Comparison of ENCODE assay signal across 9 cellular contexts in the genomic region with DNA sequence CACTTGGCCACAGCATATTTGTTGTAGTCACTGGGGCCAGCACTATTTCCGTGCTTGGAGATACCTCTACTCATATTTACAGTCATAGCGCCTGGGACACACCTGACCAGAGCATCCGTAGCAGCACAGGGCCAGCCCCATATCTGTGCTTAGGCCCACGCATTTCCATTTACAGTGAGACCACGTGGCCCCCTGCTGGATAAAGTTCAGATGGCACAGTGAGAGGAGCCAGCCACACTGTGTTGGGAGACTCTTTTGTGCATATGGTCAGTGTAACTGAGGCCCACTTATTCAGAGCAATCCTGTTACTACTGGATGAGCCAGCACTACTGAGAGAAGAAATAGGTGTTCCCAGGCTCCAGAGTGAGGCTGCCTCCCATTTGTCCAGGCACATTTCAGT.
DNase-seq lines count a peak whose midpoint lies in the region; ATAC-seq and TF ChIP-seq lines count a peak whose summit lies in the region.
"Had no signal": no experiment of that assay in that cellular context is flagged by ENCODE, and none has a peak within 500 bp of the region (broad histone marks: within the 10 kb centered on the region; RNA-seq: fewer than 3 reads in every experiment).

No MANE protein-coding gene starts in this region.

- intact Hi-C loops in right cardiac atrium (cut with DNase I), result loop anchor here in 3 of 4 donors (2.0 to 5.0 kb wide), 2 partner anchors 104 kb away; no protein-coding TSS in a partner anchor

- H3K27ac ChIP-seq in HEK293 (ENCODE audit: extremely low read depth, low read depth, low read length) (no peak overlapping the region), right cardiac atrium (ENCODE audit: low read length) (no peak overlapping the region)
- no peak overlapping the region for H3K27ac ChIP-seq in CD8-positive, alpha-beta memory T cell (ENCODE audit: low read depth, low read length)

- 40% methylated on average over 5 of the region's 5 CpGs for WGBS in right cardiac atrium

- no peak overlapping the region for H3K27ac Mint-ChIP-seq in CD8-positive, alpha-beta memory T cell
- H3K27ac Mint-ChIP-seq: natural killer cell had no signal

- H3K9me3 ChIP-seq in HEK293 (ENCODE audit: control insufficient read depth, insufficient read depth, low read depth, low read length) (no peaks in the 10 kb centered on the region), right cardiac atrium (ENCODE audit: control insufficient read depth, low read length) (no peaks in the 10 kb centered on the region)
- H3K9me3 ChIP-seq in CD8-positive, alpha-beta memory T cell (ENCODE audit: low read length), result no peaks in the 10 kb centered on the region

- POLR2A ChIA-PET in HEK293 (lab: Yijun Ruan, JAX), result no interaction called here
- POLR2A ChIA-PET in CD8-positive, alpha-beta memory T cell (lab: Charles Lee), result no interaction called here

- H3K4me1 Mint-ChIP-seq in CD8-positive, alpha-beta memory T cell, result no peaks in the 10 kb centered on the region
- H3K4me1 Mint-ChIP-seq: natural killer cell had no signal

- DNase-seq in AG08395 (ENCODE audit: low spot score) (peak; percentile 57), right cardiac atrium (peak in 2 of 3 donors; percentile 19 to 65)
- peak; percentile 4 for DNase-seq in activated CD8-positive, alpha-beta memory T cell treated with anti-CD3 and anti-CD28 coated beads, Interleukin-2, amount 50 U/mL, for 24 hours (ENCODE audit: extremely low read depth)
- DNase-seq in stimulated activated CD4-positive, alpha-beta T cell treated with anti-CD3 and anti-CD28 coated beads, Interleukin-1b, Interleukin-23, amount 100 ng/mL, for 48 hours, result peak; percentile 37
- no peak for DNase-seq in CD8-positive, alpha-beta memory T cell
- DNase-seq: natural killer cell had no signal

- TF ChIP-seq CTCF in GM12873 (IDR thresholded peaks at IDR 0.05; ENCODE audit: insufficient read depth, low read depth, low read length, missing control alignments), result peak; percentile 78
- TF ChIP-seq CTCF in HEK293 (tag by site-specific recombination; IDR thresholded peaks at IDR 0.05), result peak; percentile 57; the same call in 1 of the 2 replicates
- TF ChIP-seq CTCF in LNCAP (IDR thresholded peaks at IDR 0.05), result peak; percentile 65

- no peaks in the 10 kb centered on the region for H3K4me1 ChIP-seq in HEK293 (ENCODE audit: control insufficient read depth, insufficient read depth, low read length)
- no peaks in the 10 kb centered on the region for H3K4me1 ChIP-seq in right cardiac atrium (ENCODE audit: control insufficient read depth, insufficient read depth, low read length)
- no peaks in the 10 kb centered on the region for H3K4me1 ChIP-seq in CD8-positive, alpha-beta memory T cell (ENCODE audit: insufficient read depth, low read length)

- H3K4me3 Mint-ChIP-seq in CD8-positive, alpha-beta memory T cell, result no peak overlapping the region
- H3K4me3 Mint-ChIP-seq: natural killer cell had no signal

- peaks cover 0 to 2% (median 0%) of the 10 kb centered on the region in 5 donors for H3K9me3 Mint-ChIP-seq in CD8-positive, alpha-beta memory T cell
- H3K9me3 Mint-ChIP-seq: natural killer cell had no signal

- H3K27me3 Mint-ChIP-seq in CD8-positive, alpha-beta memory T cell, result no peaks in the 10 kb centered on the region

- H3K36me3 Mint-ChIP-seq in CD8-positive, alpha-beta memory T cell, result no peaks in the 10 kb centered on the region
- H3K36me3 Mint-ChIP-seq: natural killer cell had no signal

- H3K4me3 ChIP-seq in HEK293 (ENCODE audit: low read depth, low read length), result no peak overlapping the region
- no peak overlapping the region for H3K4me3 ChIP-seq in right cardiac atrium (ENCODE audit: low read length)
- no peak overlapping the region for H3K4me3 ChIP-seq in CD8-positive, alpha-beta memory T cell (ENCODE audit: low read length)

- H3K27me3 ChIP-seq in right cardiac atrium (ENCODE audit: control insufficient read depth, insufficient read depth), result no peaks in the 10 kb centered on the region
- H3K27me3 ChIP-seq in CD8-positive, alpha-beta memory T cell (ENCODE audit: insufficient read depth, low read length, poor library complexity, severe bottlenecking), result no peaks in the 10 kb centered on the region

- ATAC-seq in right cardiac atrium, result peak; percentile 64 to 80

- no peaks in the 10 kb centered on the region for H3K36me3 ChIP-seq in HEK293 (ENCODE audit: control insufficient read depth in 2 of 2, insufficient read depth in 1 of 2, low read length in 2 of 2)
- H3K36me3 ChIP-seq in CD8-positive, alpha-beta memory T cell (ENCODE audit: insufficient read depth, low read length), result no peaks in the 10 kb centered on the region

- CTCF ChIA-PET in HEK293 (lab: Yijun Ruan, JAX), result interaction anchor here (0.8 to 3.5 kb wide), 20 partner anchors 9 to 316 kb away, joined by 3 to 51 read pairs (median 8); no protein-coding TSS in a partner anchor
- CTCF ChIA-PET in CD8-positive, alpha-beta memory T cell (lab: Charles Lee), result no interaction called here

TF ChIP-seq in HEK293, 187 proteins besides CTCF, POLR2A, EP300 and RAD21:
- TF ChIP-seq ZFHX2 (tag by site-specific recombination; conservative IDR thresholded peaks at IDR 0.05) (0 out of 2 replicates have a peak, but pooled peaks have one; percentile 25), ZNF654 (tag by site-specific recombination; IDR thresholded peaks at IDR 0.05; ENCODE audit: low read depth) (peak; percentile 45), HOXC10 (CRISPR knock-in tag; IDR thresholded peaks at IDR 0.05) (no peak)
TF ChIP-seq in HEK293: peak in this region for 2.

Comparison
In these comparisons a context has a peak if more than half of its experiments do, and no peak if none do; other contexts are left out.
1. DNase-seq: peak in AG08395 (single experiment), activated CD8-positive, alpha-beta memory T cell treated with anti-CD3 and anti-CD28 coated beads, Interleukin-2, amount 50 U/mL, for 24 hours (single experiment), right cardiac atrium (2 of 3) and stimulated activated CD4-positive, alpha-beta T cell treated with anti-CD3 and anti-CD28 coated beads, Interleukin-1b, Interleukin-23, amount 100 ng/mL, for 48 hours (single experiment); none in CD8-positive, alpha-beta memory T cell (0 of 5).
2. Peak in every context shown above with its lines, with median percentiles within 50 percentile points of each other: CTCF ChIP-seq.